Comparison of ENCODE assay signal across 9 cellular contexts in the genomic region with DNA sequence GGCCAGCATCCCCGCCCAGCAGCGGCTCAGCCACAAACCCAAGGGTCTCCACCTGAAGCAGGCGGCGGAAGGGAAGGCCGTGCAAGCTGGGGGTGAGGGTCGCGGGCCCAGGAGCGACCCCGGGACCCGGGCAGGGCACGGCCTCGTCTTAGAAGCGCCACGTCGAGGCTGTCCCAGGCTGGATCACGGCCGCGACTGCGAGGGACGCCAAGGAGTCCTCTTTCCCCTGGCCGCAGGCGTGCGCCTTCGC. TPM values are rescaled to one million over a fixed set of nuclear protein-coding genes. Genes with fewer than 3 reads are reported as not detected.
DNase-seq lines count a peak whose midpoint lies in the region; ATAC-seq and TF ChIP-seq lines count a peak whose summit lies in the region.
"Had no signal": no experiment of that assay in that cellular context is flagged by ENCODE, and none has a peak within 500 bp of the region (broad histone marks: within the 10 kb centered on the region; RNA-seq: fewer than 3 reads in every experiment).

No MANE protein-coding gene starts in this region.

- no peaks in the 10 kb centered on the region for H3K9me3 ChIP-seq in adrenal gland (replicated peaks in 1 of 3)
- no peaks in the 10 kb centered on the region for H3K9me3 ChIP-seq in tibial artery

- H3K27ac ChIP-seq in adrenal gland (peak overlapping the region in 3 of 5 donors; percentile 4 to 76 (median 70)), tibial artery (peak overlapping the region; percentile 73 to 75)

- H3K27me3 ChIP-seq in adrenal gland, result no peaks in the 10 kb centered on the region
- no peaks in the 10 kb centered on the region for H3K27me3 ChIP-seq in tibial artery

- peaks cover 23% of the 10 kb centered on the region for H3K36me3 Mint-ChIP-seq in activated CD4-positive, alpha-beta T cell treated with anti-CD3 and anti-CD28 coated beads, Interleukin-2, amount 10 ng/mL, durations not matched to agents 24 days and 14 days (ENCODE audit: low read depth)

- H3K4me3 ChIP-seq in adrenal gland (peak overlapping the region; percentile 5 to 85 (median 56)), tibial artery (peak overlapping the region; percentile 63 to 96)

- peaks cover 0 to 12% of the 10 kb centered on the region in 2 donors for H3K36me3 ChIP-seq in adrenal gland (replicated peaks in 1 of 2)
- peaks cover 0 to 15% (median 0%) of the 10 kb centered on the region in 3 donors for H3K36me3 ChIP-seq in tibial artery

- intact Hi-C loops in activated CD4-positive, alpha-beta T cell treated with anti-CD3 and anti-CD28 coated beads, Interleukin-2, amount 10 ng/mL, durations not matched to agents 24 days and 14 days (cut with micrococcal nuclease), result loop anchor here (1.0 to 10.0 kb wide), 4 partner anchors 44 to 234 kb away; a partner anchor contains a TSS
- intact Hi-C loops in adrenal gland (cut with DNase I), result loop anchor here (5.0 to 10.0 kb wide), 2 partner anchors 76 to 86 kb away; a partner anchor contains a TSS
- intact Hi-C loops in tibial artery (cut with DNase I; ENCODE audit: low total_unique reads), result loop anchor here (2.0 to 5.0 kb wide), 2 partner anchors 74 to 88 kb away; a partner anchor contains a TSS

- TF ChIP-seq CTCF in adrenal gland (IDR thresholded peaks at IDR 0.05) (peak in 1 of 6 experiments; percentile 19), tibial artery (IDR thresholded peaks at IDR 0.05) (no peak)

- no peaks in the 10 kb centered on the region for H3K27me3 Mint-ChIP-seq in activated CD4-positive, alpha-beta T cell treated with anti-CD3 and anti-CD28 coated beads, Interleukin-2, amount 10 ng/mL, durations not matched to agents 24 days and 14 days

- no peak for TF ChIP-seq POLR2A in adrenal gland (IDR thresholded peaks at IDR 0.05)

- ATAC-seq in left lobe of liver (peak; percentile 52), GM21515 (IDR thresholded peaks at IDR 0.05; ENCODE audit: unreplicated experiment) (no peak)

- peak overlapping the region; percentile 91 for H3K4me3 Mint-ChIP-seq in activated CD4-positive, alpha-beta T cell treated with anti-CD3 and anti-CD28 coated beads, Interleukin-2, amount 10 ng/mL, durations not matched to agents 24 days and 14 days

- H3K4me1 ChIP-seq in adrenal gland (replicated peaks in 1 of 2) (peaks cover 0 to 10% of the 10 kb centered on the region in 2 donors), tibial artery (peaks cover 0 to 16% (median 13%) of the 10 kb centered on the region in 4 donors)

- H3K27ac Mint-ChIP-seq in activated CD4-positive, alpha-beta T cell treated with anti-CD3 and anti-CD28 coated beads, Interleukin-2, amount 10 ng/mL, durations not matched to agents 24 days and 14 days, result peak overlapping the region; percentile 57

- peaks cover 30% of the 10 kb centered on the region for H3K4me1 Mint-ChIP-seq in activated CD4-positive, alpha-beta T cell treated with anti-CD3 and anti-CD28 coated beads, Interleukin-2, amount 10 ng/mL, durations not matched to agents 24 days and 14 days

- 1% methylated on average over 23 to 24 of the region's 24 CpGs; no CpG with 5 or more reads in 2 of the 4 donors for WGBS in adrenal gland, 4 donors

- no peaks in the 10 kb centered on the region for H3K9me3 Mint-ChIP-seq in activated CD4-positive, alpha-beta T cell treated with anti-CD3 and anti-CD28 coated beads, Interleukin-2, amount 10 ng/mL, durations not matched to agents 24 days and 14 days

- no peak for DNase-seq in activated CD4-positive, alpha-beta T cell treated with anti-CD3 and anti-CD28 coated beads, Interleukin-2, amount 10 ng/mL, durations not matched to agents 24 days and 14 days
- DNase-seq in activated CD4-positive, alpha-beta T cell treated with anti-CD3 and anti-CD28 coated beads, Interleukin-2, amount 50 U/mL, for 48 hours, result no peak
- peak in 1 of 7 donors; percentile 25 for DNase-seq in adrenal gland
- DNase-seq in left lobe of liver (ENCODE audit: low spot score), result no peak
- DNase-seq in tibial artery, result no peak
- DNase-seq in GDM1 (lab: John Stamatoyannopoulos, UW), result no peak
- DNase-seq in islet precursor cell, result no peak

RNA-seq across cellular contexts. Expression of a gene that starts 0.5 kb away (rescaled TPM):
- total RNA-seq in activated CD4-positive, alpha-beta T cell treated with anti-CD3 and anti-CD28 coated beads, Interleukin-2, amount 10 ng/mL, durations not matched to agents 24 days and 14 days, result 44.7 and 45.7 TPM in 2 replicates
- 1 to 10 TPM; 1.6 to 3.4 (median 2.4) TPM for total RNA-seq in adrenal gland
- polyA plus RNA-seq in adrenal gland, result 1 to 10 TPM in 1 of 3 donors, under 1 TPM in 2; 0.71 to 2.2 (median 0.84) TPM
- 2.0 TPM for total RNA-seq in left lobe of liver

RNA-seq across cellular contexts. Expression of a gene that starts 31.2 kb away (rescaled TPM):
- total RNA-seq in activated CD4-positive, alpha-beta T cell treated with anti-CD3 and anti-CD28 coated beads, Interleukin-2, amount 10 ng/mL, durations not matched to agents 24 days and 14 days, result 40.7 and 41.7 TPM in 2 replicates
- total RNA-seq in adrenal gland, result 1 to 10 TPM in 6 of 8 donors, under 1 TPM in 2; 0.53 to 8.2 (median 1.6) TPM
- polyA plus RNA-seq in adrenal gland, result 1 to 10 TPM in 1 of 3 donors, under 1 TPM in 2; 0.33 to 2.5 (median 0.98) TPM
- total RNA-seq in left lobe of liver, result 0.63 TPM

RNA-seq across cellular contexts. Expression of a gene that starts 42.4 kb away (rescaled TPM):
- not detected in 2 replicates for total RNA-seq in activated CD4-positive, alpha-beta T cell treated with anti-CD3 and anti-CD28 coated beads, Interleukin-2, amount 10 ng/mL, durations not matched to agents 24 days and 14 days
- total RNA-seq in adrenal gland (1 to 10 TPM in 2 of 8 donors, under 1 TPM in 5, not detected in 1; 0.16 to 1.5 (median 0.32) TPM), left lobe of liver (3.6 TPM)
- polyA plus RNA-seq in adrenal gland, result under 1 TPM in 1 of 3 donors, not detected in 2; 0.88 TPM
- total RNA-seq: Daoy had no signal

RNA-seq across cellular contexts. Expression of a gene that starts 46.2 kb away (rescaled TPM):
- total RNA-seq in activated CD4-positive, alpha-beta T cell treated with anti-CD3 and anti-CD28 coated beads, Interleukin-2, amount 10 ng/mL, durations not matched to agents 24 days and 14 days, result 16.6 and 20.9 TPM in 2 replicates
- total RNA-seq in adrenal gland (10 to 100 TPM; 12.7 to 18.5 (median 14.7) TPM), left lobe of liver (32.5 TPM)
- polyA plus RNA-seq in adrenal gland, result 10 to 100 TPM in 1 of 3 donors, 1 to 10 TPM in 2; 3.9 to 13.8 (median 4.7) TPM

Comparison
In these comparisons a context has a peak if more than half of its experiments do, and no peak if none do; other contexts are left out.
1. RNA of a gene that starts 0.5 kb away (total RNA-seq): 44.7 to 45.7 TPM in activated CD4-positive, alpha-beta T cell treated with anti-CD3 and anti-CD28 coated beads, Interleukin-2, amount 10 ng/mL, durations not matched to agents 24 days and 14 days; 1.6 to 3.4 TPM in adrenal gland and 2.0 TPM in left lobe of liver (single experiment); every median in the first group is over 10 times any median in the second.